Comparison of ENCODE assay signal across 8 cellular contexts in genomic region chr10:101818958-101819633, GRCh38. TPM values are rescaled to one million over a fixed set of nuclear protein-coding genes. Genes with fewer than 3 reads are reported as not detected.
A peak's percentile ranks its signal among the peaks of the same experiment; 100 is the strongest.
DNase-seq lines count a peak whose midpoint lies in the region; ATAC-seq, FAIRE-seq and TF ChIP-seq lines count a peak whose summit lies in the region.

No MANE protein-coding gene starts in this region.

- H3K9ac ChIP-seq in KMS-11 (peak overlapping the region; percentile 91), GM12878 (ENCODE audit: control insufficient read depth, insufficient read depth, low read length) (peak overlapping the region; percentile 96)

- RAD21 ChIA-PET in GM12878 (lab: Charles Lee; ENCODE audit: unreplicated experiment): interaction anchor here (1.1 to 3.0 kb wide), 8 partner anchors 10 to 191 kb away, joined by 3 to 19 read pairs (median 6); partner anchors contain the start of gene KCNIP2

- FAIRE-seq in GM12878 (lab: Jason Lieb, UNC): no peak

- H4K20me1 ChIP-seq in KMS-11 (ENCODE audit: insufficient read depth): peaks cover 27% of the 10 kb centered on the region
- H4K20me1 ChIP-seq in GM12878 (ENCODE audit: control insufficient read depth, insufficient read depth): peaks cover 12% of the 10 kb centered on the region; the same call in 1 of the 2 replicates

- H3K27me3 ChIP-seq in KMS-11 (ENCODE audit: insufficient read depth, low read depth) (no peaks in the 10 kb centered on the region), GM12878 (replicated peaks in 1 of 2; ENCODE audit: control insufficient read depth in 2 of 2, insufficient read depth in 2 of 2, low read length in 1 of 2) (no peaks in the 10 kb centered on the region), suprapubic skin (no peaks in the 10 kb centered on the region)

- peak; percentile 18 for ATAC-seq in GM21619 (IDR thresholded peaks at IDR 0.05; ENCODE audit: unreplicated experiment)
- ATAC-seq in GM12878: peak; percentile 43
- peak; percentile 32 for ATAC-seq in left colon

- H3K4me1 ChIP-seq in KMS-11 (ENCODE audit: low read depth, poor library complexity, severe bottlenecking) (peaks cover 20% of the 10 kb centered on the region), GM12878 (ENCODE audit: control insufficient read depth, insufficient read depth, low read length) (peaks cover 9% of the 10 kb centered on the region; the same call in 1 of the 2 replicates), suprapubic skin (peaks cover 27% of the 10 kb centered on the region)

- BruUV-seq in GM12878 (replicated peaks; lab: Mats Ljungman, UMichigan): TSS peak; percentile 92

- TF ChIP-seq CTCF in KMS-11 (conservative IDR thresholded peaks at IDR 0.05; ENCODE audit: low read depth, low read length) (no peak), GM12878 (IDR thresholded peaks at IDR 0.05 in 2 of 3, conservative IDR thresholded peaks at IDR 0.05 in 1 of 3; ENCODE audit: control insufficient read depth in 2 of 3, extremely low read depth in 1 of 3, insufficient read depth in 1 of 3, low read depth in 3 of 3, low read length in 3 of 3) (no peak), suprapubic skin (IDR thresholded peaks at IDR 0.05) (no peak)

- CTCF ChIA-PET in GM12878 (lab: Yijun Ruan, JAX): interaction anchor here (0.6 to 4.0 kb wide), 7 partner anchors 14 to 191 kb away, joined by 3 to 31 read pairs (median 10); no protein-coding TSS in a partner anchor

- 34% methylated on average over 13 of the region's 13 CpGs for WGBS in GM12878 (ENCODE audit: insufficient coverage, insufficient replicate concordance, low lambda C conversion rate, missing lambda C conversion rate)
- WGBS in suprapubic skin: 23% methylated on average over 13 of the region's 13 CpGs

- intact Hi-C loops in GM12878 (cut with micrococcal nuclease; ENCODE audit: unreplicated experiment) (loop anchor here (1.0 kb wide), 1 partner anchor 11 kb away; no protein-coding TSS in a partner anchor), left colon (cut with DNase I, micrococcal nuclease) (no loop called here)

- TF ChIP-seq POLR2A in GM12878 (IDR thresholded peaks at IDR 0.05; ENCODE audit: low read depth, low read length) (peak; percentile 47), suprapubic skin (IDR thresholded peaks at IDR 0.05) (no peak)

- H3K27ac ChIP-seq in KMS-11 (peak overlapping the region; percentile 80), GM12878 (ENCODE audit: control insufficient read depth, insufficient read depth) (peak overlapping the region; percentile 95), suprapubic skin (peak overlapping the region; percentile 90)

- no peak for TF ChIP-seq EP300 in GM12878 (IDR thresholded peaks at IDR 0.05; ENCODE audit: borderline replicate concordance in 1 of 2, control insufficient read depth in 1 of 2, low read depth in 2 of 2, low read length in 2 of 2)
- no peak for TF ChIP-seq EP300 in suprapubic skin (IDR thresholded peaks at IDR 0.05)

- H3K9me3 ChIP-seq in GM12878 (replicated peaks; ENCODE audit: control insufficient read depth, insufficient read depth, low read length): no peaks in the 10 kb centered on the region
- H3K9me3 ChIP-seq in suprapubic skin: no peaks in the 10 kb centered on the region

- H3K4me2 ChIP-seq in KMS-11 (peak overlapping the region; percentile 81), GM12878 (ENCODE audit: control insufficient read depth, insufficient read depth) (peak overlapping the region; percentile 95)

- no peak for TF ChIP-seq RAD21 in GM12878 (IDR thresholded peaks at IDR 0.05; ENCODE audit: insufficient read depth, low read depth, low read length)

- H3K79me2 ChIP-seq in KMS-11 (ENCODE audit: insufficient read depth, low read depth): peaks cover 46% of the 10 kb centered on the region
- H3K79me2 ChIP-seq in GM12878 (ENCODE audit: control insufficient read depth, insufficient read depth, low read length): peaks cover 55% of the 10 kb centered on the region

- SMC1A ChIA-PET in GM12878 (lab: Charles Lee; ENCODE audit: uncharacterized antibody, unreplicated experiment): interaction anchor here (0.7 to 2.4 kb wide), 14 partner anchors 8 to 352 kb away, joined by 3 to 13 read pairs (median 4); no protein-coding TSS in a partner anchor

- DNase-seq in DMS153 (lab: John Stamatoyannopoulos, UW): peak; percentile 56
- no peak for DNase-seq in DMS153 treated with DMSO at 0.1 percent for 48 hours (lab: John Stamatoyannopoulos, UW; ENCODE audit: unreplicated experiment)
- no peak for DNase-seq in GM12878 (ENCODE audit: low read depth, low spot score)
- DNase-seq in left colon: peak; percentile 56 to 61
- no peak for DNase-seq in suprapubic skin (ENCODE audit: low spot score in 2 of 2)
- no peak for DNase-seq in AG20443 (ENCODE audit: low spot score)

- POLR2A ChIA-PET in GM12878 (lab: Charles Lee): interaction anchor here (0.5 to 2.6 kb wide), 19 partner anchors 10 to 868 kb away, joined by 3 to 33 read pairs (median 5); partner anchors contain the start of genes ARMH3, KCNIP2, NFKB2 and NOLC1

- H3K4me3 ChIP-seq in KMS-11 (IDR thresholded peaks at IDR 0.05; ENCODE audit: insufficient read depth, low read depth, low read length) (no peak overlapping the region), GM12878 (peak overlapping the region; percentile 64), suprapubic skin (peak overlapping the region; percentile 76)

- H3K36me3 ChIP-seq in KMS-11 (ENCODE audit: insufficient read depth) (no peaks in the 10 kb centered on the region), GM12878 (ENCODE audit: control insufficient read depth in 2 of 2, insufficient read depth in 2 of 2, low read length in 1 of 2) (peaks cover 0 to 4% of the 10 kb centered on the region in 2 experiments; a peak in 1 of 4 replicates), suprapubic skin (no peaks in the 10 kb centered on the region)

- in situ Hi-C loops in GM12878 (cut with MboI): no loop called here

- H2AFZ ChIP-seq in KMS-11 (ENCODE audit: low read depth) (peak overlapping the region; percentile 71), GM12878 (ENCODE audit: control insufficient read depth, low read depth, low read length) (peak overlapping the region; percentile 81)

RNA-seq across cellular contexts. Expression of gene OGA, which starts 0.9 kb away (rescaled TPM):
- total RNA-seq in GM12878 (2013; cell fraction: nucleolus; rRNA removed): 764 and 795 TPM in 2 replicates
- total RNA-seq in GM12878 (2014; rRNA removed) (82.5 and 101 TPM in 2 replicates), GM12878 (2014; rRNA removed; fragmentation: Illumina TruSeq; extraction: Trizol) (107 and 115 TPM in 2 replicates), GM12878 (2021) (75.1 and 87.8 TPM in 2 replicates), left colon (10 to 100 TPM; 81.9 to 83.3 TPM), suprapubic skin (100 to 1,000 TPM in 3 of 4 donors, 10 to 100 TPM in 1; 90.2 to 423 (median 131) TPM)
- polyA plus RNA-seq in GM12878 (2011; ENCODE audit: low read depth): 114 TPM
- polyA plus RNA-seq in GM12878 (2011; rRNA removed) (145 and 214 TPM in 2 replicates), GM12878 (2014; fragmentation: Illumina TruSeq; extraction: Trizol) (111 and 154 TPM in 2 replicates), GM12878 (2014; fragmentation: Nextera tagmentation; extraction: Ambion mirVana) (10 to 100 TPM; 23.0 to 28.3 TPM), GM12878 (2014; rRNA removed) (81.0 and 90.3 TPM in 2 replicates), GM12878 (2016; fragmentation: Nextera tagmentation; extraction: Ambion mirVana) (10 to 100 TPM; 54.3 to 57.9 TPM)
- polyA plus RNA-seq in GM12878 (2011; cell fraction: cytosol; rRNA removed): 40.0 and 48.8 TPM in 2 replicates
- polyA plus RNA-seq in GM12878 (2011; cell fraction: nucleus; rRNA removed): 145 and 164 TPM in 2 replicates
- 134 and 139 TPM in 2 replicates for polyA plus RNA-seq in GM12878 (2012)
- 82.2 and 106 TPM in 2 replicates for polyA minus RNA-seq in GM12878 (2011; rRNA and poly(A)+ RNA removed)
- polyA minus RNA-seq in GM12878 (2011; cell fraction: cytosol; rRNA and poly(A)+ RNA removed): 43.4 and 46.9 TPM in 2 replicates
- polyA minus RNA-seq in GM12878 (2011; cell fraction: nucleus; rRNA and poly(A)+ RNA removed): 57.9 and 58.9 TPM in 2 replicates

RNA-seq across cellular contexts. Expression of gene KCNIP2, which starts 24.5 kb away (rescaled TPM):
- 32.3 and 34.5 TPM in 2 replicates for total RNA-seq in GM12878 (2013; cell fraction: nucleolus; rRNA removed)
- total RNA-seq in GM12878 (2014; rRNA removed): 1.0 and 1.5 TPM in 2 replicates
- 1.3 and 1.4 TPM in 2 replicates for total RNA-seq in GM12878 (2014; rRNA removed; fragmentation: Illumina TruSeq; extraction: Trizol)
- 1.8 and 3.6 TPM in 2 replicates for total RNA-seq in GM12878 (2021)
- 3.4 TPM for polyA plus RNA-seq in GM12878 (2011; ENCODE audit: low read depth)
- polyA plus RNA-seq in GM12878 (2011; rRNA removed): 3.4 and 4.3 TPM in 2 replicates
- 2.8 and 3.5 TPM in 2 replicates for polyA plus RNA-seq in GM12878 (2011; cell fraction: cytosol; rRNA removed)
- polyA plus RNA-seq in GM12878 (2011; cell fraction: nucleus; rRNA removed): 19.1 and 26.5 TPM in 2 replicates
- polyA plus RNA-seq in GM12878 (2012): 4.7 and 5.4 TPM in 2 replicates
- 2.6 and 2.7 TPM in 2 replicates for polyA plus RNA-seq in GM12878 (2014; fragmentation: Illumina TruSeq; extraction: Trizol)
- 1 to 10 TPM in 1 of 2 experiments, under 1 TPM in 1; 0.46 to 1.3 TPM for polyA plus RNA-seq in GM12878 (2014; fragmentation: Nextera tagmentation; extraction: Ambion mirVana)
- polyA plus RNA-seq in GM12878 (2014; rRNA removed): 2.1 and 2.3 TPM in 2 replicates
- 1 to 10 TPM; 1.3 to 1.8 TPM for polyA plus RNA-seq in GM12878 (2016; fragmentation: Nextera tagmentation; extraction: Ambion mirVana)
- polyA minus RNA-seq in GM12878 (2011; rRNA and poly(A)+ RNA removed): 3.3 and 3.5 TPM in 2 replicates
- 1.2 TPM in 1 of 2 replicates, not detected in the other for polyA minus RNA-seq in GM12878 (2011; cell fraction: cytosol; rRNA and poly(A)+ RNA removed)
- 2.7 and 3.9 TPM in 2 replicates for polyA minus RNA-seq in GM12878 (2011; cell fraction: nucleus; rRNA and poly(A)+ RNA removed)
- total RNA-seq in left colon: 1 to 10 TPM; 2.3 to 3.7 TPM
- total RNA-seq in suprapubic skin: 10 to 100 TPM in 1 of 4 donors, 1 to 10 TPM in 3; 1.3 to 20.3 (median 4.8) TPM

RNA-seq across cellular contexts. Expression of gene NPM3, which starts 35.9 kb away (rescaled TPM):
- total RNA-seq in GM12878 (2013; cell fraction: nucleolus; rRNA removed): 6.9 and 11.1 TPM in 2 replicates
- 146 and 149 TPM in 2 replicates for total RNA-seq in GM12878 (2014; rRNA removed)
- total RNA-seq in GM12878 (2014; rRNA removed; fragmentation: Illumina TruSeq; extraction: Trizol): 102 and 106 TPM in 2 replicates
- total RNA-seq in GM12878 (2021): 113 and 118 TPM in 2 replicates
- 16.8 TPM for polyA plus RNA-seq in GM12878 (2011; ENCODE audit: low read depth)
- polyA plus RNA-seq in GM12878 (2011; rRNA removed): 39.6 and 84.5 TPM in 2 replicates
- polyA plus RNA-seq in GM12878 (2011; cell fraction: cytosol; rRNA removed): 149 and 172 TPM in 2 replicates
- 69.2 and 88.2 TPM in 2 replicates for polyA plus RNA-seq in GM12878 (2011; cell fraction: nucleus; rRNA removed)
- 54.8 and 56.4 TPM in 2 replicates for polyA plus RNA-seq in GM12878 (2012)
- polyA plus RNA-seq in GM12878 (2014; fragmentation: Illumina TruSeq; extraction: Trizol): 78.2 and 171 TPM in 2 replicates
- polyA plus RNA-seq in GM12878 (2014; fragmentation: Nextera tagmentation; extraction: Ambion mirVana): 10 to 100 TPM; 19.7 to 49.6 TPM
- polyA plus RNA-seq in GM12878 (2014; rRNA removed): 127 and 145 TPM in 2 replicates
- polyA plus RNA-seq in GM12878 (2016; fragmentation: Nextera tagmentation; extraction: Ambion mirVana): 10 to 100 TPM; 13.0 to 13.2 TPM
- polyA minus RNA-seq in GM12878 (2011; rRNA and poly(A)+ RNA removed): 38.4 and 70.9 TPM in 2 replicates
- 14.9 and 23.0 TPM in 2 replicates for polyA minus RNA-seq in GM12878 (2011; cell fraction: cytosol; rRNA and poly(A)+ RNA removed)
- 6.9 and 9.1 TPM in 2 replicates for polyA minus RNA-seq in GM12878 (2011; cell fraction: nucleus; rRNA and poly(A)+ RNA removed)
- total RNA-seq in left colon: 10 to 100 TPM; 17.9 to 22.1 TPM
- 10 to 100 TPM; 13.3 to 60.5 (median 31.1) TPM for total RNA-seq in suprapubic skin

RNA-seq across cellular contexts. Expression of gene FGF8, which starts 43.2 kb away (rescaled TPM):
- total RNA-seq in GM12878 (2013; cell fraction: nucleolus; rRNA removed): not detected in 2 replicates
- total RNA-seq in GM12878 (2014; rRNA removed) (not detected in 2 replicates), GM12878 (2014; rRNA removed; fragmentation: Illumina TruSeq; extraction: Trizol) (not detected in 2 replicates), GM12878 (2021) (not detected in 2 replicates), left colon (not detected), suprapubic skin (not detected)
- not detected for polyA plus RNA-seq in GM12878 (2011; ENCODE audit: low read depth)
- polyA plus RNA-seq in GM12878 (2011; rRNA removed) (0.08 TPM in 1 of 2 replicates, not detected in the other), GM12878 (2014; fragmentation: Illumina TruSeq; extraction: Trizol) (not detected in 2 replicates), GM12878 (2014; fragmentation: Nextera tagmentation; extraction: Ambion mirVana) (not detected), GM12878 (2014; rRNA removed) (0.17 TPM in 1 of 2 replicates, not detected in the other), GM12878 (2016; fragmentation: Nextera tagmentation; extraction: Ambion mirVana) (under 1 TPM in 1 of 2 experiments, not detected in 1; 0.43 TPM)
- polyA plus RNA-seq in GM12878 (2011; cell fraction: cytosol; rRNA removed): 0.15 and 0.19 TPM in 2 replicates
- 0.85 TPM in 2 replicates for polyA plus RNA-seq in GM12878 (2011; cell fraction: nucleus; rRNA removed)
- not detected in 2 replicates for polyA plus RNA-seq in GM12878 (2012)
- 0.26 TPM in 1 of 2 replicates, not detected in the other for polyA minus RNA-seq in GM12878 (2011; rRNA and poly(A)+ RNA removed)
- not detected in 2 replicates for polyA minus RNA-seq in GM12878 (2011; cell fraction: cytosol; rRNA and poly(A)+ RNA removed)
- polyA minus RNA-seq in GM12878 (2011; cell fraction: nucleus; rRNA and poly(A)+ RNA removed): not detected in 2 replicates

Comparison
In these comparisons a context has a peak if more than half of its experiments do, and no peak if none do; other contexts are left out.
1. DNase-seq: peak in DMS153 (single experiment) and left colon (2 of 2); none in DMS153 treated with DMSO at 0.1 percent for 48 hours (single experiment), GM12878 (single experiment), suprapubic skin (0 of 2) and AG20443 (single experiment).
2. Peak in every context shown above with its lines, with median percentiles within 50 percentile points of each other: ATAC-seq and H3K27ac ChIP-seq.